10 cellular contexts compared by ENCODE assay signal in the genomic region with DNA sequence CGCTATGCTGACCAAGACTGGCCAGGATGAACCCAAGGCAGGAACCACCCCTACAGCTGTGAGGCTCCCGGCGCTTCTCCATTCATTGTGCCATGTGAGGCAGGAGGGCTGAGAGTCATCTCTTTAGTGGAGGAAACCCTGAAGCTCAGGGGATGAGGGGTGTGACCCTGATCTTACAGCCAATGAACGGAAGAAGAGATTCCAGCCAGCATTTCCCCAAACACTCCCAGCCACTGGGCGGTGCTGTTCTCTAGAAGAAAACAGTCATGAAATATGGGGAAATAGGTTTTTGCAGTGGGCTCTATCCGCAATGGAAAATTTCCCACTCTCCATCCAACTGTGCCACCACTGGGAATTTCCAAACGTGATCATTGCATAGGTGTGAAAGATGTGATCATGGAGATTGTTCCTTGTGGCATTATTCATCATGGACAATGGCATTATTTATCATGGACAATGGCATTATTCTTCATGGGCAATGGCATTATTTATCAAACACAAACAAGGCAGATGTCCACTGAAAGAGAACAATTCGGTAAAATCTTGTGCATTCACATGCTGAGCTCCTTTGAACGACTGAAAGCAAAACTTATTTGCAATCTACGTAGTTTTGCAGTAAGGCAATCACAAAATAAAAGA. TPM values are rescaled to one million over a fixed set of nuclear protein-coding genes. Genes with fewer than 3 reads are reported as not detected.
A peak's percentile ranks its signal among the peaks of the same experiment; 100 is the strongest.
DNase-seq lines count a peak whose midpoint lies in the region; ATAC-seq, FAIRE-seq and TF ChIP-seq lines count a peak whose summit lies in the region.
"Had no signal": no experiment of that assay in that cellular context is flagged by ENCODE, and none has a peak within 500 bp of the region (broad histone marks: within the 10 kb centered on the region; RNA-seq: fewer than 3 reads in every experiment).

No MANE protein-coding gene starts in this region.

- H3K9ac ChIP-seq in HepG2 (ENCODE audit: insufficient read depth, low read depth, low read length), result no peak overlapping the region

- TF ChIP-seq RAD21 in Ishikawa (IDR thresholded peaks at IDR 0.05; ENCODE audit: low read depth) (peak; percentile 87), HepG2 (CRISPR knock-in tag; IDR thresholded peaks at IDR 0.05) (peak; percentile 39; the same call in 1 of the 2 replicates)

- no peaks in the 10 kb centered on the region for H3K4me1 Mint-ChIP-seq in activated T-cell treated with anti-CD3 and anti-CD28 coated beads, Interleukin-2, amount 50 U/mL, for 4 hours (ENCODE audit: low read depth)

- peak; percentile 24 for DNase-seq in SIG-M5 treated with dmso at 0.1 percent for 504 hours (lab: John Stamatoyannopoulos, UW; ENCODE audit: unreplicated experiment)
- no peak for DNase-seq in SIG-M5 (lab: John Stamatoyannopoulos, UW)
- DNase-seq in WERI-Rb-1, result peak; percentile 47
- peak; percentile 31 for DNase-seq in HepG2 (ENCODE audit: low spot score)
- DNase-seq in amniotic stem cell (lab: John Stamatoyannopoulos, UW), result no peak
- no peak for DNase-seq in DMS153 treated with DMSO at 0.1 percent for 48 hours (lab: John Stamatoyannopoulos, UW; ENCODE audit: unreplicated experiment)
- DNase-seq in activated T-cell treated with anti-CD3 and anti-CD28 coated beads, Interleukin-2, amount 50 U/mL, for 4 hours, result no peak

- H3K79me2 ChIP-seq in HepG2 (ENCODE audit: insufficient read depth, low read length), result no peaks in the 10 kb centered on the region

- intact Hi-C loops in HepG2 (cut with micrococcal nuclease; ENCODE audit: unreplicated experiment), result loop anchor here (1.0 kb wide), 2 partner anchors 92 to 222 kb away; no protein-coding TSS in a partner anchor

- TF ChIP-seq CTCF in WERI-Rb-1 (IDR thresholded peaks at IDR 0.05; ENCODE audit: low read depth, low read length), result peak; percentile 74
- TF ChIP-seq CTCF in HepG2 (CRISPR knock-in tag; IDR thresholded peaks at IDR 0.05), result peak; percentile 78

- H3K27me3 ChIP-seq in WERI-Rb-1 (ENCODE audit: insufficient read depth, low read depth, severe bottlenecking) (peaks cover 67% of the 10 kb centered on the region), HepG2 (ENCODE audit: control insufficient read depth in 1 of 2, insufficient read depth in 2 of 2, low read length in 2 of 2) (peaks cover 0 to 2% of the 10 kb centered on the region in 2 experiments; a peak in 3 of 5 replicates)

- no peak overlapping the region for H3K4me3 ChIP-seq in WERI-Rb-1 (ENCODE audit: low read depth, low read length)
- H3K4me3 ChIP-seq in HepG2 (replicated peaks in 1 of 3; ENCODE audit: insufficient read depth in 1 of 3, low read depth in 2 of 3, low read length in 3 of 3), result no peak overlapping the region

- H3K9me3 Mint-ChIP-seq in activated T-cell treated with anti-CD3 and anti-CD28 coated beads, Interleukin-2, amount 50 U/mL, for 4 hours, result no peaks in the 10 kb centered on the region

- no peak overlapping the region for H3K4me2 ChIP-seq in HepG2 (ENCODE audit: low read depth, low read length)

- no peaks in the 10 kb centered on the region for H3K4me1 ChIP-seq in HepG2 (ENCODE audit: insufficient read depth, low read length)

- H3K4me3 Mint-ChIP-seq in activated T-cell treated with anti-CD3 and anti-CD28 coated beads, Interleukin-2, amount 50 U/mL, for 4 hours, result no peak overlapping the region

- CTCF ChIA-PET in HepG2 (lab: Yijun Ruan, JAX; ENCODE audit: low intra/inter-chr PET ratio, low total read pairs), result interaction anchor here (1.3 to 2.3 kb wide), 3 partner anchors 10 to 222 kb away, joined by 5 to 13 read pairs (median 6); no protein-coding TSS in a partner anchor

- FAIRE-seq in HepG2 (lab: Jason Lieb, UNC), result peak; percentile 26

- no peak for TF ChIP-seq POLR2A in HepG2 (IDR thresholded peaks at IDR 0.05; ENCODE audit: insufficient read depth in 1 of 2, low read depth in 2 of 2, low read length in 2 of 2)

- POLR2A ChIA-PET in HepG2 (lab: Yijun Ruan, JAX), result no interaction called here

- no peaks in the 10 kb centered on the region for H4K20me1 ChIP-seq in HepG2 (ENCODE audit: insufficient read depth, low read length)

- in situ Hi-C loops in HepG2 (cut with HindIII; ENCODE audit: extremely low pct_ligation_motif_present, low pct_unique_long_range_greater_than_20kb), result loop anchor here (5.0 to 10.0 kb wide), 2 partner anchors 90 to 218 kb away; no protein-coding TSS in a partner anchor

- ATAC-seq in HepG2, result peak; percentile 84
- no peak for ATAC-seq in activated T-cell treated with anti-CD3 and anti-CD28 coated beads, Interleukin-2, amount 50 U/mL, for 4 hours

- no peaks in the 10 kb centered on the region for H3K36me3 Mint-ChIP-seq in activated T-cell treated with anti-CD3 and anti-CD28 coated beads, Interleukin-2, amount 50 U/mL, for 4 hours (ENCODE audit: insufficient read depth)

- no peak overlapping the region for H2AFZ ChIP-seq in HepG2 (ENCODE audit: low read length)

- TF ChIP-seq EP300 in Ishikawa (IDR thresholded peaks at IDR 0.05; ENCODE audit: borderline replicate concordance), result no peak
- no peak for TF ChIP-seq EP300 in HepG2 (IDR thresholded peaks at IDR 0.05; ENCODE audit: low read depth in 2 of 2, low read length in 2 of 2)
- no peak for TF ChIP-seq EP300 in HepG2 (CRISPR knock-in tag; IDR thresholded peaks at IDR 0.05; ENCODE audit: borderline replicate concordance)

- H3K27ac ChIP-seq in WERI-Rb-1 (no peak overlapping the region), HepG2 (ENCODE audit: extremely low read length, insufficient read depth, low read length) (no peak overlapping the region)

- WGBS in HepG2 (ENCODE audit: low lambda C conversion rate), result 13% methylated on average over 10 of the region's 10 CpGs

- H3K27me3 Mint-ChIP-seq in activated T-cell treated with anti-CD3 and anti-CD28 coated beads, Interleukin-2, amount 50 U/mL, for 4 hours (ENCODE audit: low read depth), result peaks cover 37% of the 10 kb centered on the region

- no peaks in the 10 kb centered on the region for H3K36me3 ChIP-seq in WERI-Rb-1
- no peaks in the 10 kb centered on the region for H3K36me3 ChIP-seq in HepG2 (replicated peaks in 1 of 2; ENCODE audit: control insufficient read depth in 1 of 2, insufficient read depth in 2 of 2, low read length in 2 of 2)

- H3K9me3 ChIP-seq in WERI-Rb-1 (ENCODE audit: severe bottlenecking) (no peaks in the 10 kb centered on the region), HepG2 (ENCODE audit: low read length) (no peaks in the 10 kb centered on the region)

- no TSS peak for BruUV-seq in HepG2 (replicated peaks; lab: Mats Ljungman, UMichigan)

TF ChIP-seq in HepG2, 621 proteins besides CTCF, POLR2A, EP300 and RAD21 (continues in another document):
- TF ChIP-seq SMC3 (IDR thresholded peaks at IDR 0.05; ENCODE audit: low read length) (peak; percentile 60), NFYB (CRISPR knock-in tag; IDR thresholded peaks at IDR 0.05) (0 out of 2 replicates have a peak, but pooled peaks have one; percentile 31), ZNF367 (CRISPR knock-in tag; IDR thresholded peaks at IDR 0.05; ENCODE audit: borderline replicate concordance) (no peak), EHMT2 (IDR thresholded peaks at IDR 0.05; ENCODE audit: borderline replicate concordance, low read depth, low read length) (no peak)

RNA-seq across cellular contexts. Expression of a gene that starts 14.0 kb away (rescaled TPM):
- total RNA-seq in HepG2 (2016; rRNA removed; fragmentation: Illumina TruSeq; extraction: Trizol), result not detected in 2 replicates
- total RNA-seq in HepG2 (2016; cell fraction: cytosol; rRNA removed; fragmentation: Illumina TruSeq; extraction: Trizol; ENCODE audit: low read depth), result not detected in 2 replicates
- total RNA-seq in HepG2 (2016; cell fraction: insoluble cytoplasmic fraction; rRNA removed; fragmentation: Illumina TruSeq; extraction: Trizol), result not detected in 2 replicates
- not detected in 2 replicates for total RNA-seq in HepG2 (2016; cell fraction: membrane; rRNA removed; fragmentation: Illumina TruSeq; extraction: Trizol)
- not detected in 2 replicates for total RNA-seq in HepG2 (2016; cell fraction: nucleus; rRNA removed; fragmentation: Illumina TruSeq; extraction: Trizol)
- polyA plus RNA-seq in HepG2 (2011; rRNA removed), result not detected in 2 replicates
- polyA plus RNA-seq in HepG2 (2011; cell fraction: cytosol; rRNA removed), result not detected in 2 replicates
- not detected in 2 replicates for polyA plus RNA-seq in HepG2 (2011; cell fraction: nucleus; rRNA removed)
- not detected in 2 replicates for polyA plus RNA-seq in HepG2 (2012)
- polyA plus RNA-seq in HepG2 (2016; cell fraction: cytosol; fragmentation: Illumina TruSeq; extraction: Trizol; ENCODE audit: low read depth), result not detected in 2 replicates
- not detected in 2 replicates for polyA plus RNA-seq in HepG2 (2016; cell fraction: insoluble cytoplasmic fraction; fragmentation: Illumina TruSeq; extraction: Trizol; ENCODE audit: low read depth)
- polyA plus RNA-seq in HepG2 (2016; cell fraction: membrane; fragmentation: Illumina TruSeq; extraction: Trizol; ENCODE audit: low read depth), result not detected in 2 replicates
- not detected in 2 replicates for polyA plus RNA-seq in HepG2 (2016; cell fraction: nucleus; fragmentation: Illumina TruSeq; extraction: Trizol; ENCODE audit: insufficient read depth, low read depth)
- polyA minus RNA-seq in HepG2 (2011; rRNA and poly(A)+ RNA removed; ENCODE audit: low replicate concordance), result not detected in 2 replicates
- not detected in 2 replicates for polyA minus RNA-seq in HepG2 (2011; cell fraction: cytosol; rRNA and poly(A)+ RNA removed)
- polyA minus RNA-seq in HepG2 (2011; cell fraction: nucleus; rRNA and poly(A)+ RNA removed), result not detected in 2 replicates
- under 1 TPM; 0.05 to 0.19 (median 0.18) TPM for total RNA-seq in activated T-cell treated with anti-CD3 and anti-CD28 coated beads, Interleukin-2, amount 50 U/mL, for 4 hours

RNA-seq across cellular contexts. Expression of a gene that starts 29.6 kb away (rescaled TPM):
- total RNA-seq in HepG2 (2016; rRNA removed; fragmentation: Illumina TruSeq; extraction: Trizol), result not detected in 2 replicates
- not detected in 2 replicates for total RNA-seq in HepG2 (2016; cell fraction: cytosol; rRNA removed; fragmentation: Illumina TruSeq; extraction: Trizol; ENCODE audit: low read depth)
- total RNA-seq in HepG2 (2016; cell fraction: insoluble cytoplasmic fraction; rRNA removed; fragmentation: Illumina TruSeq; extraction: Trizol), result not detected in 2 replicates
- not detected in 2 replicates for total RNA-seq in HepG2 (2016; cell fraction: membrane; rRNA removed; fragmentation: Illumina TruSeq; extraction: Trizol)
- total RNA-seq in HepG2 (2016; cell fraction: nucleus; rRNA removed; fragmentation: Illumina TruSeq; extraction: Trizol), result not detected in 2 replicates
- polyA plus RNA-seq in HepG2 (2011; rRNA removed), result not detected in 2 replicates
- polyA plus RNA-seq in HepG2 (2011; cell fraction: cytosol; rRNA removed), result not detected in 2 replicates
- not detected in 2 replicates for polyA plus RNA-seq in HepG2 (2011; cell fraction: nucleus; rRNA removed)
- polyA plus RNA-seq in HepG2 (2012), result not detected in 2 replicates
- not detected in 2 replicates for polyA plus RNA-seq in HepG2 (2016; cell fraction: cytosol; fragmentation: Illumina TruSeq; extraction: Trizol; ENCODE audit: low read depth)
- not detected in 2 replicates for polyA plus RNA-seq in HepG2 (2016; cell fraction: insoluble cytoplasmic fraction; fragmentation: Illumina TruSeq; extraction: Trizol; ENCODE audit: low read depth)
- polyA plus RNA-seq in HepG2 (2016; cell fraction: membrane; fragmentation: Illumina TruSeq; extraction: Trizol; ENCODE audit: low read depth), result not detected in 2 replicates
- polyA plus RNA-seq in HepG2 (2016; cell fraction: nucleus; fragmentation: Illumina TruSeq; extraction: Trizol; ENCODE audit: insufficient read depth, low read depth), result not detected in 2 replicates
- not detected in 2 replicates for polyA minus RNA-seq in HepG2 (2011; rRNA and poly(A)+ RNA removed; ENCODE audit: low replicate concordance)
- polyA minus RNA-seq in HepG2 (2011; cell fraction: cytosol; rRNA and poly(A)+ RNA removed), result not detected in 2 replicates
- not detected in 2 replicates for polyA minus RNA-seq in HepG2 (2011; cell fraction: nucleus; rRNA and poly(A)+ RNA removed)
- total RNA-seq in activated T-cell treated with anti-CD3 and anti-CD28 coated beads, Interleukin-2, amount 50 U/mL, for 4 hours, result not detected
- total RNA-seq: activated CD8-positive, alpha-beta memory T cell treated with anti-CD3 and anti-CD28 coated beads for 36 hours had no signal
- polyA plus RNA-seq: neural cell had no signal

Comparison
In these comparisons a context has a peak if more than half of its experiments do, and no peak if none do; other contexts are left out.
1. DNase-seq: peak in SIG-M5 treated with dmso at 0.1 percent for 504 hours (single experiment), WERI-Rb-1 (single experiment) and HepG2 (single experiment); none in SIG-M5 (single experiment), amniotic stem cell (single experiment), DMS153 treated with DMSO at 0.1 percent for 48 hours (single experiment) and activated T-cell treated with anti-CD3 and anti-CD28 coated beads, Interleukin-2, amount 50 U/mL, for 4 hours (single experiment).